In the genomic region with DNA sequence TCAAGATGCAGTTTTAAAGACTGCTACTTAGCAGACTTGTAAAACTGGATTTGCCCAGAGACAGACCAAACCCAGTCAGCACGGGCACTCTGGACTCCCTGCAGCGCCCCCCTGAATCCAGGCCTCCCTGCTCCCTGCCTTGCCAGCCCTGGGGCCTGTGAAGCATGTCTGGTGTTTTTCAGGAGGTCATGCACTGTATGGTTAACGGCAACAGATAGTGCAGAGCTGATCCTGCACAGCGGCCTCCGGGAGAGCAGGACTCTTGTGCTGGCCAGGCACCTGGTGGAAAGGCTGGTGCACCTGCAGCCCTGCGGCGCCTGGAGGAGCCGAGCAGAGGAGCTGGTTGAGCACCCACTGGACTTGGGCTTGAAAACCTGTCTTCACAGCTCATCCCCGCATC, we compare ENCODE assay signal across 1 cellular context.
TF ChIP-seq lines count a peak whose summit lies in the region.

No MANE protein-coding gene starts in this region.

TF ChIP-seq in GM23338, 12 proteins besides CTCF, POLR2A, EP300 and RAD21:
- TF ChIP-seq, protein P1, sequence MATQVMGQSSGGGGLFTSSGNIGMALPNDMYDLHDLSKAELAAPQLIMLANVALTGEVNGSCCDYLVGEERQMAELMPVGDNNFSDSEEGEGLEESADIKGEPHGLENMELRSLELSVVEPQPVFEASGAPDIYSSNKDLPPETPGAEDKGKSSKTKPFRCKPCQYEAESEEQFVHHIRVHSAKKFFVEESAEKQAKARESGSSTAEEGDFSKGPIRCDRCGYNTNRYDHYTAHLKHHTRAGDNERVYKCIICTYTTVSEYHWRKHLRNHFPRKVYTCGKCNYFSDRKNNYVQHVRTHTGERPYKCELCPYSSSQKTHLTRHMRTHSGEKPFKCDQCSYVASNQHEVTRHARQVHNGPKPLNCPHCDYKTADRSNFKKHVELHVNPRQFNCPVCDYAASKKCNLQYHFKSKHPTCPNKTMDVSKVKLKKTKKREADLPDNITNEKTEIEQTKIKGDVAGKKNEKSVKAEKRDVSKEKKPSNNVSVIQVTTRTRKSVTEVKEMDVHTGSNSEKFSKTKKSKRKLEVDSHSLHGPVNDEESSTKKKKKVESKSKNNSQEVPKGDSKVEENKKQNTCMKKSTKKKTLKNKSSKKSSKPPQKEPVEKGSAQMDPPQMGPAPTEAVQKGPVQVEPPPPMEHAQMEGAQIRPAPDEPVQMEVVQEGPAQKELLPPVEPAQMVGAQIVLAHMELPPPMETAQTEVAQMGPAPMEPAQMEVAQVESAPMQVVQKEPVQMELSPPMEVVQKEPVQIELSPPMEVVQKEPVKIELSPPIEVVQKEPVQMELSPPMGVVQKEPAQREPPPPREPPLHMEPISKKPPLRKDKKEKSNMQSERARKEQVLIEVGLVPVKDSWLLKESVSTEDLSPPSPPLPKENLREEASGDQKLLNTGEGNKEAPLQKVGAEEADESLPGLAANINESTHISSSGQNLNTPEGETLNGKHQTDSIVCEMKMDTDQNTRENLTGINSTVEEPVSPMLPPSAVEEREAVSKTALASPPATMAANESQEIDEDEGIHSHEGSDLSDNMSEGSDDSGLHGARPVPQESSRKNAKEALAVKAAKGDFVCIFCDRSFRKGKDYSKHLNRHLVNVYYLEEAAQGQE (IDR thresholded peaks at IDR 0.05; ENCODE audit: unreplicated experiment): no peak
